ENCODE assay signal across 9 cellular contexts in the genomic region with DNA sequence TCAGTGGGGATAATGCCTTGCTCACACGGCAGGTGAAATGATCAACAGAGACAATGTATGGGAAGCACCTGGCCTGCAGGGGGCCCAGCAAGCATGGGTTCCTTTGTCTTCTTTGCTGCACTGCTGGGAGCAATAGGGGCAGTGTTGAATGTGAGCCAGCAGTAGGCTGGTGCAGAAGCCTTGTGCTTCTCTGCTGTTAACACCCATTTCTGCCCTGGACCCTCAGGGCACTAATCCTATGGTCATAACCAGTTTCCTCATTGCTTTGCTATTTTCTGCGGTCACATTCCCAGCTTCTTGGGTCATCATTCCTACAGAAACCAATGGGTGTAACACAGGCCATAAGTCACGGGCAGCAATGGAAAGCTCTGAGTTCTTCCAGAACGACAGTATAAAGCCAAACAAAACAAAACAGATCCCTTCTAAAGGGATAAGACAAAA.
DNase-seq lines count a peak whose midpoint lies in the region; ATAC-seq and TF ChIP-seq lines count a peak whose summit lies in the region.
"Had no signal": no experiment of that assay in that cellular context is flagged by ENCODE, and none has a peak within 500 bp of the region (broad histone marks: within the 10 kb centered on the region; RNA-seq: fewer than 3 reads in every experiment).

No MANE protein-coding gene starts in this region.

- TF ChIP-seq CTCF in GM20000 (IDR thresholded peaks at IDR 0.05; ENCODE audit: extremely low read depth, missing control alignments) (peak; percentile 9), RWPE2 (IDR thresholded peaks at IDR 0.05; ENCODE audit: poor library complexity, severe bottlenecking) (peak; percentile 82)

- H3K36me3 ChIP-seq in RWPE2 (ENCODE audit: low read depth) = no peaks in the 10 kb centered on the region
- H3K36me3 ChIP-seq: HAP-1 had no signal

- H3K27ac ChIP-seq in RWPE2 (ENCODE audit: poor library complexity, severe bottlenecking) = peak overlapping the region; percentile 58

- ATAC-seq in RWPE2 (ENCODE audit: low read depth) (peak; percentile 97), HG03159 (IDR thresholded peaks at IDR 0.05; ENCODE audit: unreplicated experiment) (no peak), GM21381 (IDR thresholded peaks at IDR 0.05; ENCODE audit: unreplicated experiment) (no peak)

- no peak overlapping the region for H3K4me3 ChIP-seq in RWPE2 (ENCODE audit: severe bottlenecking)
- H3K4me3 ChIP-seq: HAP-1 had no signal

- no peaks in the 10 kb centered on the region for H3K27me3 ChIP-seq in RWPE2 (ENCODE audit: insufficient read depth, poor library complexity, severe bottlenecking)

- H3K9me3 ChIP-seq in RWPE2 (ENCODE audit: severe bottlenecking) = no peaks in the 10 kb centered on the region
- H3K9me3 ChIP-seq: HAP-1 had no signal

- peaks cover 12% of the 10 kb centered on the region for H3K4me1 ChIP-seq in RWPE2 (ENCODE audit: insufficient read depth, poor library complexity, severe bottlenecking)
- H3K4me1 ChIP-seq: HAP-1 had no signal

- DNase-seq in AG08395 (ENCODE audit: low spot score) = peak; percentile 93
- peak; percentile 33 for DNase-seq in GM20000 (ENCODE audit: low spot score)
- DNase-seq in RWPE2 (ENCODE audit: low spot score) = peak; percentile 94
- DNase-seq in iPS DF 4.7 (ENCODE audit: extremely low read depth, low spot score) = peak; percentile 60
- DNase-seq in activated T-cell treated with anti-CD3 and anti-CD28 coated beads for 4 hours = no peak
- no peak for DNase-seq in anterior cingulate cortex (lab: John Stamatoyannopoulos, UW)

Comparison
In these comparisons a context has a peak if more than half of its experiments do, and no peak if none do; other contexts are left out.
1. DNase-seq: peak in AG08395 (single experiment), GM20000 (single experiment), RWPE2 (single experiment) and iPS DF 4.7 (single experiment); none in activated T-cell treated with anti-CD3 and anti-CD28 coated beads for 4 hours (single experiment) and anterior cingulate cortex (0 of 58).